Comparison of ENCODE assay signal across 32 cellular contexts in the genomic region with DNA sequence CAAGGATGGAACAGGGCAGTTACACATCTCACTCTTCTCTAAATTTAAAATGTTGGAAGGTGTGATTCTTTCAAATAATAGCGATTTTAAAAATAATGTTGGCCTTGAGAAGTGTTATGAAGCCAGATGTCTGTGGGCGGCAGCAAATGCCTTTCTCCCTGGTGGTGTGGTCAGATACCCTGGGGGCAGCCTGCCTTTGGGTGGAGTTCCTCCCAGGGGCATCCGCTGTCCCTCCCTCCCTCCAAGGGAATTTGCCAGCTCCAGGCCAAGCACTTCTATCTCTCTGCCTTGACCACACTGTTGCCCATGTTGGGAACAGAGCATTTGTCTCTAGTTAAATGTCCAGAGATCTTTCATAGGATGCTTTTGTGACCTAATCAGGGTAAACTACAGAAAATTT.
"Had no signal": no experiment of that assay in that cellular context is flagged by ENCODE, and none has a peak within 500 bp of the region (broad histone marks: within the 10 kb centered on the region; RNA-seq: fewer than 3 reads in every experiment).

No MANE protein-coding gene starts in this region.

- H3K27me3 Mint-ChIP-seq: brain, naive B cell had no signal

- H3K27me3 ChIP-seq: cardiac muscle cell, colonic mucosa, esophagus squamous epithelium, gastrocnemius medialis, neutrophil, ovary, suprapubic skin, tibial artery had no signal

- H3K4me3 ChIP-seq: cardiac muscle cell, colonic mucosa, esophagus squamous epithelium, gastrocnemius medialis, mucosa of descending colon, ovary, prostate gland, suprapubic skin, tibial artery had no signal

- H3K9me3 ChIP-seq: colonic mucosa, esophagus squamous epithelium, gastrocnemius medialis, mucosa of descending colon, neutrophil, ovary, prostate gland, suprapubic skin, tibial artery had no signal

- ATAC-seq: gastrocnemius medialis; left ventricle myocardium superior; mucosa of descending colon; sciatic nerve; stimulated activated effector memory CD8-positive, alpha-beta T cell treated with anti-CD3 and anti-CD28 coated beads, Interleukin-12 subunit alpha, Interleukin-12 subunit beta, amount 100 ng/mL, for 72 hours; T-cell had no signal

- H3K4me1 Mint-ChIP-seq: naive B cell; nephron progenitor cell; stimulated activated effector memory CD8-positive, alpha-beta T cell treated with anti-CD3 and anti-CD28 coated beads, Interleukin-12 subunit alpha, Interleukin-12 subunit beta, amount 100 ng/mL, for 72 hours; T-cell had no signal

- DNase-seq: activated CD4-positive, alpha-beta T cell treated with anti-CD3 and anti-CD28 coated beads for 48 hours; activated CD4-positive, alpha-beta T cell treated with anti-CD3 and anti-CD28 coated beads, Interleukin-2, amount 50 U/mL, for 48 hours; activated CD8-positive, alpha-beta memory T cell treated with anti-CD3 and anti-CD28 coated beads for 24 hours; activated effector memory CD4-positive, alpha-beta T cell treated with Interleukin-2 at 50 U/mL for 16 hours; activated naive CD4-positive, alpha-beta T cell treated with Interleukin-2 at 50 U/mL for 16 hours; aorta; cerebellar nuclear complex; colonic mucosa; effector CD8-positive, alpha-beta T cell; esophagus squamous epithelium; gastrocnemius medialis; glutamatergic neuron; islet precursor cell; left ventricle myocardium superior; mucosa of descending colon; naive B cell; nephron progenitor cell; ovary; retina; small intestine; stimulated activated CD4-positive, alpha-beta T cell treated with anti-CD3 and anti-CD28 coated beads, Interleukin-4, amount 100 ng/mL, for 24 hours; T-cell; tibial artery had no signal

- H3K4me3 Mint-ChIP-seq: activated naive CD8-positive, alpha-beta T cell; brain; naive B cell; nephron progenitor cell; stimulated activated effector memory CD8-positive, alpha-beta T cell treated with anti-CD3 and anti-CD28 coated beads, Interleukin-12 subunit alpha, Interleukin-12 subunit beta, amount 100 ng/mL, for 72 hours; T-cell had no signal

- H3K27ac Mint-ChIP-seq: activated naive CD8-positive, alpha-beta T cell; brain; naive B cell; nephron progenitor cell; stimulated activated effector memory CD8-positive, alpha-beta T cell treated with anti-CD3 and anti-CD28 coated beads, Interleukin-12 subunit alpha, Interleukin-12 subunit beta, amount 100 ng/mL, for 72 hours; T-cell had no signal

- H3K4me1 ChIP-seq: colonic mucosa, esophagus squamous epithelium, gastrocnemius medialis, prostate gland, suprapubic skin, tibial artery had no signal

- H3K9me3 Mint-ChIP-seq: brain; naive B cell; nephron progenitor cell; stimulated activated effector memory CD8-positive, alpha-beta T cell treated with anti-CD3 and anti-CD28 coated beads, Interleukin-12 subunit alpha, Interleukin-12 subunit beta, amount 100 ng/mL, for 72 hours had no signal

- H3K36me3 ChIP-seq: cardiac muscle cell, colonic mucosa, esophagus squamous epithelium, gastrocnemius medialis, neutrophil, ovary, prostate gland, suprapubic skin, tibial artery had no signal

- H3K27ac ChIP-seq: cardiac muscle cell, colonic mucosa, epithelial cell of prostate, esophagus squamous epithelium, gastrocnemius medialis, neutrophil, ovary, prostate gland, suprapubic skin, tibial artery had no signal
